In genomic region chr12:40312982-40313576, GRCh38 we compare ENCODE assay signal across 10 cellular contexts.
DNase-seq lines count a peak whose midpoint lies in the region; ATAC-seq and TF ChIP-seq lines count a peak whose summit lies in the region.
"Had no signal": no experiment of that assay in that cellular context is flagged by ENCODE, and none has a peak within 500 bp of the region (broad histone marks: within the 10 kb centered on the region; RNA-seq: fewer than 3 reads in every experiment).

No MANE protein-coding gene starts in this region.

- H3K9me3 ChIP-seq in breast epithelium (no peaks in the 10 kb centered on the region), transverse colon (no peaks in the 10 kb centered on the region)
- H3K9me3 ChIP-seq: mucosa of descending colon had no signal

- 34 to 37% methylated on average over 4 of the region's 4 CpGs for WGBS in transverse colon (ENCODE audit: low coverage in 1 of 2), 2 donors

- H3K9me3 Mint-ChIP-seq in MCF 10A (ENCODE audit: unreplicated experiment): no peaks in the 10 kb centered on the region
- H3K9me3 Mint-ChIP-seq: stimulated activated naive CD8-positive, alpha-beta T cell treated with anti-CD3 and anti-CD28 coated beads, Interleukin-15, amount 100 ng/mL, for 72 hours had no signal

- no peaks in the 10 kb centered on the region for H3K27me3 ChIP-seq in breast epithelium
- no peaks in the 10 kb centered on the region for H3K27me3 ChIP-seq in transverse colon

- CTCF ChIA-PET in MCF 10A (lab: Yijun Ruan, JAX): interaction anchor here (0.6 to 9.2 kb wide), 19 partner anchors 9 to 549 kb away, joined by 3 to 177 read pairs (median 5); partner anchors contain the start of genes LRRK2 and SLC2A13

- no peaks in the 10 kb centered on the region for H3K27me3 Mint-ChIP-seq in MCF 10A (ENCODE audit: insufficient read depth, unreplicated experiment)
- H3K27me3 Mint-ChIP-seq: stimulated activated naive CD8-positive, alpha-beta T cell treated with anti-CD3 and anti-CD28 coated beads, Interleukin-15, amount 100 ng/mL, for 72 hours had no signal

- H3K27ac Mint-ChIP-seq in MCF 10A (ENCODE audit: low read depth, unreplicated experiment): no peak overlapping the region
- H3K27ac Mint-ChIP-seq: stimulated activated naive CD8-positive, alpha-beta T cell treated with anti-CD3 and anti-CD28 coated beads, Interleukin-15, amount 100 ng/mL, for 72 hours had no signal

- no peaks in the 10 kb centered on the region for H3K4me1 ChIP-seq in breast epithelium
- H3K4me1 ChIP-seq in transverse colon: no peaks in the 10 kb centered on the region

- DNase-seq in MCF 10A (ENCODE audit: unreplicated experiment): peak; percentile 34
- DNase-seq in breast epithelium (ENCODE audit: low spot score in 2 of 2): no peak
- peak; percentile 6 for DNase-seq in RPMI7951 (ENCODE audit: low read depth)
- DNase-seq in foreskin fibroblast: peak; percentile 13 to 57
- no peak for DNase-seq in transverse colon
- no peak for DNase-seq in activated CD8-positive, alpha-beta memory T cell treated with anti-CD3 and anti-CD28 coated beads for 24 hours
- no peak for DNase-seq in kidney glomerular epithelial cell (lab: John Stamatoyannopoulos, UW)
- DNase-seq: stimulated activated naive CD8-positive, alpha-beta T cell treated with anti-CD3 and anti-CD28 coated beads, Interleukin-15, amount 100 ng/mL, for 72 hours had no signal

- ATAC-seq in GM21360 (IDR thresholded peaks at IDR 0.05; ENCODE audit: unreplicated experiment): no peak
- ATAC-seq: mucosa of descending colon; stimulated activated naive CD8-positive, alpha-beta T cell treated with anti-CD3 and anti-CD28 coated beads, Interleukin-15, amount 100 ng/mL, for 72 hours had no signal

- TF ChIP-seq EP300 in transverse colon (IDR thresholded peaks at IDR 0.05; ENCODE audit: low read depth): no peak

- TF ChIP-seq POLR2A in breast epithelium (IDR thresholded peaks at IDR 0.05) (no peak), transverse colon (IDR thresholded peaks at IDR 0.05) (no peak)

- BruUV-seq in MCF 10A (replicated peaks; lab: Mats Ljungman, UMichigan): no TSS peak

- no peaks in the 10 kb centered on the region for H3K36me3 Mint-ChIP-seq in MCF 10A (ENCODE audit: insufficient read depth, unreplicated experiment)

- H3K4me3 ChIP-seq in breast epithelium (no peak overlapping the region), foreskin fibroblast (ENCODE audit: low read depth in 1 of 2, low read length in 2 of 2) (no peak overlapping the region), transverse colon (no peak overlapping the region)
- H3K4me3 ChIP-seq: mucosa of descending colon had no signal

- no peak overlapping the region for H3K27ac ChIP-seq in breast epithelium
- no peak overlapping the region for H3K27ac ChIP-seq in transverse colon

- in situ Hi-C loops in transverse colon (cut with MboI; ENCODE audit: low pct_ligation_motif_present in 1 of 4, low pct_unique_long_range_greater_than_20kb in 1 of 4, low sequenced_read_pairs in 3 of 4): loop anchor here in 2 of 4 donors (10.0 to 25.0 kb wide), 2 partner anchors 151 to 158 kb away; no protein-coding TSS in a partner anchor

- intact Hi-C loops in MCF 10A (cut with micrococcal nuclease): loop anchor here (1.0 to 2.0 kb wide), 3 partner anchors 160 to 548 kb away; no protein-coding TSS in a partner anchor
- intact Hi-C loops in breast epithelium (cut with DNase I; ENCODE audit: low total_unique reads): no loop called here
- intact Hi-C loops in transverse colon (cut with DNase I; ENCODE audit: low total_unique reads): loop anchor here (10.0 kb wide), 1 partner anchor 158 kb away; no protein-coding TSS in a partner anchor

- no peak overlapping the region for H3K4me3 Mint-ChIP-seq in MCF 10A (ENCODE audit: unreplicated experiment)
- H3K4me3 Mint-ChIP-seq: stimulated activated naive CD8-positive, alpha-beta T cell treated with anti-CD3 and anti-CD28 coated beads, Interleukin-15, amount 100 ng/mL, for 72 hours had no signal

- POLR2A ChIA-PET in MCF 10A (lab: Yijun Ruan, JAX): interaction anchor here (0.7 to 2.0 kb wide), 3 partner anchors 97 to 302 kb away, joined by 3 to 9 read pairs (median 3); no protein-coding TSS in a partner anchor

- TF ChIP-seq CTCF in MCF 10A (IDR thresholded peaks at IDR 0.05; ENCODE audit: unreplicated experiment) (peak; percentile 61), breast epithelium (IDR thresholded peaks at IDR 0.05) (peak in 1 of 3 donors; percentile 12), foreskin fibroblast (IDR thresholded peaks at IDR 0.05; ENCODE audit: low read depth, low read length) (peak; percentile 50), transverse colon (IDR thresholded peaks at IDR 0.05) (peak in 3 of 5 experiments; percentile 17 to 26 (median 22))

- H3K36me3 ChIP-seq in breast epithelium (no peaks in the 10 kb centered on the region), transverse colon (no peaks in the 10 kb centered on the region)

- H3K4me1 Mint-ChIP-seq in MCF 10A (ENCODE audit: insufficient read depth, unreplicated experiment): peaks cover 6% of the 10 kb centered on the region
- H3K4me1 Mint-ChIP-seq: stimulated activated naive CD8-positive, alpha-beta T cell treated with anti-CD3 and anti-CD28 coated beads, Interleukin-15, amount 100 ng/mL, for 72 hours had no signal

Comparison
In these comparisons a context has a peak if more than half of its experiments do, and no peak if none do; other contexts are left out.
1. DNase-seq: peak in MCF 10A (single experiment), RPMI7951 (single experiment) and foreskin fibroblast (2 of 2); none in breast epithelium (0 of 2), transverse colon (single experiment), activated CD8-positive, alpha-beta memory T cell treated with anti-CD3 and anti-CD28 coated beads for 24 hours (single experiment) and kidney glomerular epithelial cell (single experiment).